In genomic region chr3:66483006-66483928, GRCh38 we compare ENCODE assay signal across 8 cellular contexts.
DNase-seq lines count a peak whose midpoint lies in the region; ATAC-seq and TF ChIP-seq lines count a peak whose summit lies in the region.

No MANE protein-coding gene starts in this region.

- intact Hi-C loops in posterior cingulate gyrus (cut with DNase I), result loop anchor here (5.0 kb wide), 1 partner anchor 334 kb away; no protein-coding TSS in a partner anchor

- peaks cover 31% of the 10 kb centered on the region for H3K36me3 Mint-ChIP-seq in T-helper 1 cell treated with Interleukin-12 subunit alpha and Interleukin-12 subunit beta and Interleukin-4 antibody, amounts not matched to agents 30 μg/mL and 1 μg/mL, for 36 hours (ENCODE audit: low read depth)

- H3K27ac Mint-ChIP-seq in T-helper 1 cell treated with Interleukin-12 subunit alpha and Interleukin-12 subunit beta and Interleukin-4 antibody, amounts not matched to agents 30 μg/mL and 1 μg/mL, for 36 hours, result peak overlapping the region; percentile 27

- H3K27me3 Mint-ChIP-seq in T-helper 1 cell treated with Interleukin-12 subunit alpha and Interleukin-12 subunit beta and Interleukin-4 antibody, amounts not matched to agents 30 μg/mL and 1 μg/mL, for 36 hours (ENCODE audit: low read depth), result no peaks in the 10 kb centered on the region

- H3K4me3 ChIP-seq in foreskin fibroblast (ENCODE audit: low read depth in 1 of 2, low read length in 2 of 2), result no peak overlapping the region

- TF ChIP-seq CTCF in foreskin fibroblast (IDR thresholded peaks at IDR 0.05; ENCODE audit: low read depth, low read length), result no peak

- ATAC-seq in GM19351 (IDR thresholded peaks at IDR 0.05; ENCODE audit: unreplicated experiment) (peak; percentile 64), HG03565 (IDR thresholded peaks at IDR 0.05; ENCODE audit: unreplicated experiment) (no peak)

- H3K9me3 Mint-ChIP-seq in T-helper 1 cell treated with Interleukin-12 subunit alpha and Interleukin-12 subunit beta and Interleukin-4 antibody, amounts not matched to agents 30 μg/mL and 1 μg/mL, for 36 hours, result peaks cover 10% of the 10 kb centered on the region

- H3K4me3 Mint-ChIP-seq in T-helper 1 cell treated with Interleukin-12 subunit alpha and Interleukin-12 subunit beta and Interleukin-4 antibody, amounts not matched to agents 30 μg/mL and 1 μg/mL, for 36 hours, result peak overlapping the region; percentile 59

- DNase-seq in AG08396 (ENCODE audit: low spot score), result peak; percentile 35
- peak; percentile 69 to 83 for DNase-seq in foreskin fibroblast
- DNase-seq in posterior cingulate gyrus, result peak; percentile 83 to 98 (median 90)
- no peak for DNase-seq in GF-D8 (lab: John Stamatoyannopoulos, UW)
- DNase-seq in DMS79 (lab: John Stamatoyannopoulos, UW), result no peak

- peaks cover 84% of the 10 kb centered on the region for H3K4me1 Mint-ChIP-seq in T-helper 1 cell treated with Interleukin-12 subunit alpha and Interleukin-12 subunit beta and Interleukin-4 antibody, amounts not matched to agents 30 μg/mL and 1 μg/mL, for 36 hours (ENCODE audit: low read depth)

Comparison
In these comparisons a context has a peak if more than half of its experiments do, and no peak if none do; other contexts are left out.
1. DNase-seq: peak in AG08396 (single experiment), foreskin fibroblast (2 of 2) and posterior cingulate gyrus (10 of 10); none in GF-D8 (single experiment) and DMS79 (single experiment).